13 cellular contexts compared by ENCODE assay signal in the genomic region with DNA sequence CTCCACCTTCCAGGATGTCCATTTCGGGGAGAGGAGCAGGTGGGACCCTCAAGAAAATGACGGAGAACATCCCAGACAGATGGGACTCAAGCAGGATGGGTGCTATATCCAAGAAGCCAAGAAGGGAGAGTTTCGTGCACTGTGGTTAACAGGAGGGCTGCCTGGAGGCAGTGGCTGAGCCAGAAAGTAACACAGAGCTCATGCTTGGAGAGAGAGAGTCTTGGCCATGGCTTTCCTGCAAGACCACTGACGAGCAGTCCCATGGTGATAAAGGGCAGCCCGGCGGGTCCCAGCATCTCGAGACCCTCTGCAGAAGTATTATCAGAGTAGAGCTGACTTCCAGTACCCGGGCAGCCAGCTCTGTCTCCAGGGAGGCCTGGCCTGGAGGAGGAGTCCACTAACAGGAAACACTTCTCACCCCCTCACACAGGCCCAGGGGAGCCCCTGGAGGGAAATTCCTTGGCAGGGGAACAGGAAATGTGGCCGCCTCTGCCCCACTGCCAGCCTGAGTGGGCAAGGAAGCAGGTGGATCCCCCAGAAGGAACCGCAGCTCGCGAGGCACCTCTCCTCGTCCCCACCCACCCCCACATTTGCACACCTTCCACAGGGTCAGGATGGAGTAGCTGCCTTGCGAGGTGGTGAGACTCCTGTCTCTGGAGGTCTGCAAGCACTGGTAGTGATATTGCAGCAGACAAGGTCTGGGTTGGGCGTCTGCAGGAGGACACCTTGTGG. TPM values are rescaled to one million over a fixed set of nuclear protein-coding genes. Genes with fewer than 3 reads are reported as not detected.
A peak's percentile ranks its signal among the peaks of the same experiment; 100 is the strongest.
DNase-seq lines count a peak whose midpoint lies in the region; ATAC-seq and TF ChIP-seq lines count a peak whose summit lies in the region.
"Had no signal": no experiment of that assay in that cellular context is flagged by ENCODE, and none has a peak within 500 bp of the region (broad histone marks: within the 10 kb centered on the region; RNA-seq: fewer than 3 reads in every experiment).

No MANE protein-coding gene starts in this region.

- H3K27ac Mint-ChIP-seq in IgD-negative memory B cell (peak overlapping the region; percentile 31 to 93 (median 48)), natural killer cell (peak overlapping the region; percentile 58 to 93)

- H3K4me1 Mint-ChIP-seq in IgD-negative memory B cell: peaks cover 25 to 31% (median 26%) of the 10 kb centered on the region in 3 donors
- H3K4me1 Mint-ChIP-seq in natural killer cell: peaks cover 44 to 64% of the 10 kb centered on the region in 2 donors

- WGBS in aorta, 2 donors: 39 to 42% methylated on average over 14 to 15 of the region's 15 CpGs

- no peaks in the 10 kb centered on the region for H3K36me3 ChIP-seq in aorta (ENCODE audit: control insufficient read depth in 1 of 2, insufficient read depth in 2 of 2, low read length in 1 of 2)

- intact Hi-C loops in natural killer cell (cut with micrococcal nuclease) (loop anchor here (10.0 kb wide), 1 partner anchor 180 kb away; no protein-coding TSS in a partner anchor), aorta (cut with DNase I) (no loop called here)

- no peaks in the 10 kb centered on the region for H3K9me3 ChIP-seq in aorta (ENCODE audit: control insufficient read depth, low read length)
- H3K9me3 ChIP-seq: testis had no signal

- no peak overlapping the region for H3K4me3 ChIP-seq in aorta (ENCODE audit: low read length in 2 of 2)
- H3K4me3 ChIP-seq in coronary artery: no peak overlapping the region
- H3K4me3 ChIP-seq: testis had no signal

- no peak for TF ChIP-seq CTCF in natural killer cell (IDR thresholded peaks at IDR 0.05)
- no peak for TF ChIP-seq CTCF in coronary artery (IDR thresholded peaks at IDR 0.05)

- H3K4me3 Mint-ChIP-seq in IgD-negative memory B cell (peak overlapping the region in 2 of 4 donors; percentile 62 to 85), natural killer cell (peak overlapping the region; percentile 25)
- H3K4me3 Mint-ChIP-seq: nephron had no signal

- no peaks in the 10 kb centered on the region for H3K4me1 ChIP-seq in aorta (ENCODE audit: control insufficient read depth in 1 of 2, insufficient read depth in 2 of 2, low read length in 2 of 2)
- H3K4me1 ChIP-seq: testis had no signal

- no peak overlapping the region for H3K27ac ChIP-seq in aorta (ENCODE audit: low read depth in 1 of 2, low read length in 2 of 2)
- H3K27ac ChIP-seq in coronary artery: no peak overlapping the region
- H3K27ac ChIP-seq: testis had no signal

- DNase-seq in ELR (ENCODE audit: low read depth): peak; percentile 39
- DNase-seq in activated T-cell treated with anti-CD3 and anti-CD28 coated beads, Interleukin-2, amount 50 U/mL, for 48 hours: peak; percentile 63 to 65
- DNase-seq in natural killer cell: no peak
- no peak for DNase-seq in hepatic stellate cell (ENCODE audit: low spot score)
- DNase-seq in aorta: no peak
- no peak for DNase-seq in coronary artery (ENCODE audit: low spot score)
- DNase-seq: amniotic stem cell, DMS79 treated with DMSO at 0.1 percent for 48 hours, NCI-H524 treated with DMSO at 0.1 percent for 48 hours, testis had no signal

- ATAC-seq in natural killer cell (peak; percentile 12 to 49 (median 36)), HG02973 (IDR thresholded peaks at IDR 0.05; ENCODE audit: unreplicated experiment) (no peak), aorta (ENCODE audit: low FRiP score) (no peak)

- H3K36me3 Mint-ChIP-seq in IgD-negative memory B cell: no peaks in the 10 kb centered on the region
- H3K36me3 Mint-ChIP-seq in natural killer cell: no peaks in the 10 kb centered on the region

- H3K9me3 Mint-ChIP-seq in IgD-negative memory B cell (no peaks in the 10 kb centered on the region), natural killer cell (no peaks in the 10 kb centered on the region)
- H3K9me3 Mint-ChIP-seq: nephron had no signal

- no peaks in the 10 kb centered on the region for H3K27me3 ChIP-seq in aorta (ENCODE audit: control insufficient read depth in 1 of 2, insufficient read depth in 2 of 2, low read length in 1 of 2)
- H3K27me3 ChIP-seq: testis had no signal

- H3K27me3 Mint-ChIP-seq in IgD-negative memory B cell (no peaks in the 10 kb centered on the region), natural killer cell (ENCODE audit: low read depth in 2 of 2) (no peaks in the 10 kb centered on the region)

RNA-seq across cellular contexts. Expression of a gene that starts 32.2 kb away (rescaled TPM):
- polyA plus RNA-seq in IgD-negative memory B cell (70.8 TPM), aorta (10 to 100 TPM in 1 of 2 donors, 1 to 10 TPM in 1; 4.5 to 15.9 TPM)
- total RNA-seq in natural killer cell (100 to 1,000 TPM; 219 to 260 (median 249) TPM), aorta (10 to 100 TPM; 28.2 to 68.7 TPM)

Comparison
In these comparisons a context has a peak if more than half of its experiments do, and no peak if none do; other contexts are left out.
1. DNase-seq: peak in ELR (single experiment) and activated T-cell treated with anti-CD3 and anti-CD28 coated beads, Interleukin-2, amount 50 U/mL, for 48 hours (2 of 2); none in natural killer cell (single experiment), hepatic stellate cell (single experiment), aorta (0 of 2) and coronary artery (single experiment).
2. ATAC-seq: peak in natural killer cell (3 of 3); none in HG02973 (single experiment) and aorta (single experiment).